23 cellular contexts compared by ENCODE assay signal in genomic region chr6:132524639-132525038, GRCh38. TPM values are rescaled to one million over a fixed set of nuclear protein-coding genes. Genes with fewer than 3 reads are reported as not detected.
DNase-seq lines count a peak whose midpoint lies in the region; ATAC-seq, FAIRE-seq and TF ChIP-seq lines count a peak whose summit lies in the region.
"Had no signal": no experiment of that assay in that cellular context is flagged by ENCODE, and none has a peak within 500 bp of the region (broad histone marks: within the 10 kb centered on the region; RNA-seq: fewer than 3 reads in every experiment).

No MANE protein-coding gene starts in this region.

- H3K36me3 Mint-ChIP-seq in astrocyte (ENCODE audit: low read depth, unreplicated experiment), result no peaks in the 10 kb centered on the region
- H3K36me3 Mint-ChIP-seq in activated T-cell treated with anti-CD3 and anti-CD28 coated beads, Interleukin-2, amount 50 U/mL, for 72 hours (ENCODE audit: insufficient read depth in 2 of 2), result no peaks in the 10 kb centered on the region
- H3K36me3 Mint-ChIP-seq: CD4-positive, CD25-positive, alpha-beta regulatory T cell; CD8-positive, alpha-beta T cell had no signal

- H3K4me1 ChIP-seq in HEK293 (ENCODE audit: control insufficient read depth, insufficient read depth, low read length) (peaks cover 5% of the 10 kb centered on the region; the same call in 1 of the 2 replicates), astrocyte (ENCODE audit: insufficient read depth, low read length) (no peaks in the 10 kb centered on the region)
- H3K4me1 ChIP-seq: BLaER1, Caco-2 had no signal

- TF ChIP-seq CTCF in HEK293 (tag by site-specific recombination; IDR thresholded peaks at IDR 0.05) (no peak), astrocyte (IDR thresholded peaks at IDR 0.05; ENCODE audit: insufficient read depth, low read depth, low read length) (no peak)

- no peak overlapping the region for H2AFZ ChIP-seq in astrocyte (ENCODE audit: low read depth, low read length)

- POLR2A ChIA-PET in HEK293 (lab: Yijun Ruan, JAX), result interaction anchor here (1.1 kb wide), 1 partner anchor 12 kb away, joined by 3 read pairs; the partner anchor contains the start of gene STX7

- H3K27ac Mint-ChIP-seq in astrocyte (ENCODE audit: unreplicated experiment), result no peak overlapping the region
- H3K27ac Mint-ChIP-seq in activated T-cell treated with anti-CD3 and anti-CD28 coated beads, Interleukin-2, amount 50 U/mL, for 72 hours, result no peak overlapping the region
- H3K27ac Mint-ChIP-seq: B cell; CD4-positive, CD25-positive, alpha-beta regulatory T cell; CD8-positive, alpha-beta T cell had no signal

- peak; percentile 9 for FAIRE-seq in astrocyte (lab: Jason Lieb, UNC)
- FAIRE-seq: A204.1, GM12891, GM18507, H54 had no signal

- CTCF ChIA-PET in HEK293 (lab: Yijun Ruan, JAX), result interaction anchor here (0.6 to 3.5 kb wide), 7 partner anchors 16 to 1250 kb away, joined by 3 to 15 read pairs (median 3); no protein-coding TSS in a partner anchor

- H3K9me3 ChIP-seq in HEK293 (ENCODE audit: control insufficient read depth, insufficient read depth, low read depth, low read length) (no peaks in the 10 kb centered on the region), astrocyte (ENCODE audit: insufficient read depth, low read depth, low read length) (no peaks in the 10 kb centered on the region)
- H3K9me3 ChIP-seq: BLaER1, Caco-2, HAP-1 had no signal

- H3K9me3 Mint-ChIP-seq in astrocyte (ENCODE audit: unreplicated experiment), result no peaks in the 10 kb centered on the region
- no peaks in the 10 kb centered on the region for H3K9me3 Mint-ChIP-seq in activated T-cell treated with anti-CD3 and anti-CD28 coated beads, Interleukin-2, amount 50 U/mL, for 72 hours
- H3K9me3 Mint-ChIP-seq: CD8-positive, alpha-beta T cell had no signal

- H3K4me3 ChIP-seq in HEK293 (ENCODE audit: low read depth, low read length) (no peak overlapping the region), astrocyte (ENCODE audit: insufficient read depth, low read depth, low read length) (no peak overlapping the region)
- H3K4me3 ChIP-seq: BLaER1, HAP-1 had no signal

- H3K27ac ChIP-seq in HEK293 (ENCODE audit: extremely low read depth, low read depth, low read length), result no peak overlapping the region
- no peak overlapping the region for H3K27ac ChIP-seq in astrocyte (ENCODE audit: low read depth, low read length)
- H3K27ac ChIP-seq: 22Rv1, BLaER1, C4-2B had no signal

- H3K4me1 Mint-ChIP-seq in astrocyte (ENCODE audit: low read depth, unreplicated experiment), result no peaks in the 10 kb centered on the region
- no peaks in the 10 kb centered on the region for H3K4me1 Mint-ChIP-seq in activated T-cell treated with anti-CD3 and anti-CD28 coated beads, Interleukin-2, amount 50 U/mL, for 72 hours (ENCODE audit: low read depth)
- H3K4me1 Mint-ChIP-seq: CD4-positive, CD25-positive, alpha-beta regulatory T cell had no signal

- no peaks in the 10 kb centered on the region for H4K20me1 ChIP-seq in astrocyte (ENCODE audit: insufficient read depth, low read length)
- H4K20me1 ChIP-seq: BLaER1 had no signal

- ATAC-seq in activated T-cell treated with anti-CD3 and anti-CD28 coated beads, Interleukin-2, amount 50 U/mL, for 72 hours (replicated peaks in 1 of 2), result no peak
- ATAC-seq: CD8-positive, alpha-beta T cell had no signal

- H3K4me2 ChIP-seq in astrocyte (ENCODE audit: low read length), result no peak overlapping the region
- H3K4me2 ChIP-seq: BLaER1 had no signal

- no peak overlapping the region for H3K4me3 Mint-ChIP-seq in astrocyte (ENCODE audit: unreplicated experiment)
- H3K4me3 Mint-ChIP-seq in activated T-cell treated with anti-CD3 and anti-CD28 coated beads, Interleukin-2, amount 50 U/mL, for 72 hours, result no peak overlapping the region
- H3K4me3 Mint-ChIP-seq: B cell; CD4-positive, CD25-positive, alpha-beta regulatory T cell; CD8-positive, alpha-beta T cell had no signal

- H3K9ac ChIP-seq in astrocyte (ENCODE audit: low read length), result no peak overlapping the region
- H3K9ac ChIP-seq: BLaER1 had no signal

- peaks cover under 1% of the 10 kb centered on the region for H3K27me3 ChIP-seq in astrocyte (ENCODE audit: insufficient read depth, low read length)
- H3K27me3 ChIP-seq: BLaER1 had no signal

- H3K36me3 ChIP-seq in HEK293 (ENCODE audit: control insufficient read depth in 2 of 2, insufficient read depth in 1 of 2, low read length in 2 of 2), result no peaks in the 10 kb centered on the region
- H3K36me3 ChIP-seq in astrocyte (ENCODE audit: insufficient read depth, low read length), result no peaks in the 10 kb centered on the region
- H3K36me3 ChIP-seq: BLaER1, HAP-1 had no signal

- no peaks in the 10 kb centered on the region for H3K79me2 ChIP-seq in astrocyte (ENCODE audit: insufficient read depth, low read length)

- peak; percentile 63 for DNase-seq in EH (ENCODE audit: low read depth)
- DNase-seq in astrocyte (ENCODE audit: low read depth), result no peak
- no peak for DNase-seq in activated T-cell treated with anti-CD3 and anti-CD28 coated beads, Interleukin-2, amount 50 U/mL, for 72 hours
- DNase-seq in stimulated activated naive CD4-positive, alpha-beta T cell (lab: John Stamatoyannopoulos, UW), result no peak
- no peak for DNase-seq in stimulated activated CD4-positive, alpha-beta T cell treated with anti-CD3 and anti-CD28 coated beads, Interleukin-1b, Interleukin-23, amount 100 ng/mL, for 48 hours
- DNase-seq: Caco-2; CD4-positive, CD25-positive, alpha-beta regulatory T cell; CD8-positive, alpha-beta T cell; DMS153; DND-41; GF-D8; GOT3 had no signal

- H3K27me3 Mint-ChIP-seq in astrocyte (ENCODE audit: low read depth, unreplicated experiment), result no peaks in the 10 kb centered on the region
- H3K27me3 Mint-ChIP-seq in activated T-cell treated with anti-CD3 and anti-CD28 coated beads, Interleukin-2, amount 50 U/mL, for 72 hours (ENCODE audit: low read depth), result peaks cover 21% of the 10 kb centered on the region
- H3K27me3 Mint-ChIP-seq: B cell had no signal

TF ChIP-seq in HEK293, 187 proteins besides CTCF, POLR2A, EP300 and RAD21 (continues in another document):
- TF ChIP-seq ZNF704 (tag by site-specific recombination; IDR thresholded peaks at IDR 0.05) (no peak), ZNF280C (tag by site-specific recombination; IDR thresholded peaks at IDR 0.05) (no peak), ZNF639 (tag by site-specific recombination; IDR thresholded peaks at IDR 0.05) (no peak), KLF17 (tag by site-specific recombination; IDR thresholded peaks at IDR 0.05) (no peak), OSR2 (tag by site-specific recombination; IDR thresholded peaks at IDR 0.05) (no peak), ZFP3 (tag by site-specific recombination; IDR thresholded peaks at IDR 0.05; ENCODE audit: low read depth) (no peak), ZNF202 (tag by site-specific recombination; IDR thresholded peaks at IDR 0.05; ENCODE audit: borderline replicate concordance) (no peak), ZNF404 (tag by site-specific recombination; IDR thresholded peaks at IDR 0.05) (no peak)

RNA-seq across cellular contexts. Expression of gene STX7, which starts 11.7 kb away (rescaled TPM):
- total RNA-seq in astrocyte, result 60.6 and 62.1 TPM in 2 replicates
- total RNA-seq in activated T-cell treated with anti-CD3 and anti-CD28 coated beads, Interleukin-2, amount 50 U/mL, for 72 hours, result 10 to 100 TPM; 10.6 to 15.3 TPM

RNA-seq across cellular contexts. Expression of gene TAAR9, which starts 13.4 kb away (rescaled TPM):
- total RNA-seq in astrocyte, result not detected in 2 replicates
- total RNA-seq in activated T-cell treated with anti-CD3 and anti-CD28 coated beads, Interleukin-2, amount 50 U/mL, for 72 hours, result not detected
- total RNA-seq: B cell; Caco-2; CD4-positive, CD25-positive, alpha-beta regulatory T cell; CD8-positive, alpha-beta T cell; G401 had no signal

RNA-seq across cellular contexts. Expression of gene TAAR8, which starts 27.8 kb away (rescaled TPM):
- total RNA-seq in astrocyte, result not detected in 2 replicates
- not detected for total RNA-seq in activated T-cell treated with anti-CD3 and anti-CD28 coated beads, Interleukin-2, amount 50 U/mL, for 72 hours
- total RNA-seq: B cell; Caco-2; CD4-positive, CD25-positive, alpha-beta regulatory T cell; CD8-positive, alpha-beta T cell; G401 had no signal

RNA-seq across cellular contexts. Expression of gene TAAR6, which starts 45.5 kb away (rescaled TPM):
- not detected in 2 replicates for total RNA-seq in astrocyte
- total RNA-seq in activated T-cell treated with anti-CD3 and anti-CD28 coated beads, Interleukin-2, amount 50 U/mL, for 72 hours, result not detected
- total RNA-seq: B cell; Caco-2; CD4-positive, CD25-positive, alpha-beta regulatory T cell; CD8-positive, alpha-beta T cell; G401 had no signal
